28 cellular contexts compared by ENCODE assay signal in genomic region chrX:122833230-122833629, GRCh38.
"Had no signal": no experiment of that assay in that cellular context is flagged by ENCODE, and none has a peak within 500 bp of the region (broad histone marks: within the 10 kb centered on the region; RNA-seq: fewer than 3 reads in every experiment).

No MANE protein-coding gene starts in this region.

- ATAC-seq: activated CD4-positive, alpha-beta T cell treated with anti-CD3 and anti-CD28 coated beads for 36 hours; activated CD8-positive, alpha-beta memory T cell treated with anti-CD3 and anti-CD28 coated beads, Interleukin-2, amount 10 ng/mL, durations not matched to agents 7 days and 5 days; activated CD8-positive, alpha-beta T cell treated with anti-CD3 and anti-CD28 coated beads, Interleukin-2, amount 10 ng/mL, durations not matched to agents 7 days and 5 days; activated naive CD8-positive, alpha-beta T cell treated with anti-CD3 and anti-CD28 coated beads, Interleukin-2, amount 50 U/mL, for 24 hours; foreskin keratinocyte; gastroesophageal sphincter; heart right ventricle had no signal

- H3K9me3 ChIP-seq: adrenal gland, esophagus muscularis mucosa, gastroesophageal sphincter had no signal

- H3K27ac ChIP-seq: adrenal gland, coronary artery, dorsolateral prefrontal cortex, esophagus muscularis mucosa, foreskin keratinocyte, gastroesophageal sphincter, heart right ventricle had no signal

- H3K4me3 ChIP-seq: adrenal gland, coronary artery, dorsolateral prefrontal cortex, esophagus muscularis mucosa, gastroesophageal sphincter, heart right ventricle had no signal

- H3K4me1 ChIP-seq: adrenal gland, esophagus muscularis mucosa, foreskin keratinocyte, gastroesophageal sphincter, heart right ventricle had no signal

- DNase-seq: activated CD4-positive, alpha-beta memory T cell treated with anti-CD3 and anti-CD28 coated beads for 36 hours; activated CD4-positive, alpha-beta T cell treated with anti-CD3 and anti-CD28 coated beads for 36 hours; activated CD4-positive, alpha-beta T cell treated with anti-CD3 and anti-CD28 coated beads, Interleukin-2, amount 10 ng/mL, durations not matched to agents 24 days and 14 days; activated CD4-positive, CD25-positive, alpha-beta regulatory T cell; activated CD4-positive, CD25-positive, alpha-beta regulatory T cell treated with anti-CD3 and anti-CD28 coated beads, Interleukin-2, amount 50 U/mL, for 72 hours; activated CD8-positive, alpha-beta memory T cell treated with anti-CD3 and anti-CD28 coated beads, Interleukin-2, amount 10 ng/mL, durations not matched to agents 7 days and 5 days; activated CD8-positive, alpha-beta memory T cell treated with anti-CD3 and anti-CD28 coated beads, Interleukin-2, amount 50 U/mL, for 4 hours; activated CD8-positive, alpha-beta T cell treated with anti-CD3 and anti-CD28 coated beads, Interleukin-2, amount 10 ng/mL, durations not matched to agents 7 days and 5 days; activated effector memory CD4-positive, alpha-beta T cell treated with anti-CD3 and anti-CD28 coated beads, Interleukin-2, amount 50 U/mL, for 16 hours; activated naive CD4-positive, alpha-beta T cell treated with anti-CD3 and anti-CD28 coated beads for 36 hours; activated naive CD8-positive, alpha-beta T cell treated with anti-CD3 and anti-CD28 coated beads for 36 hours; activated naive CD8-positive, alpha-beta T cell treated with anti-CD3 and anti-CD28 coated beads, Interleukin-2, amount 50 U/mL, for 24 hours; activated T-cell treated with anti-CD3 and anti-CD28 coated beads, Interleukin-2, amount 50 U/mL, for 1 hour; activated T-cell treated with anti-CD3 and anti-CD28 coated beads, Interleukin-2, amount 50 U/mL, for 48 hours; adrenal gland; amygdala; aorta; dorsolateral prefrontal cortex; effector memory CD4-positive, alpha-beta T cell; erythroblast; foreskin keratinocyte; heart right ventricle; hippocampal formation; T-helper 2 cell had no signal

- H3K27me3 ChIP-seq: adrenal gland, esophagus muscularis mucosa, foreskin keratinocyte, gastroesophageal sphincter, heart right ventricle had no signal

- H3K36me3 ChIP-seq: adrenal gland, esophagus muscularis mucosa, gastroesophageal sphincter, heart right ventricle had no signal

- FAIRE-seq: bronchial epithelial cell had no signal
